Comparison of ENCODE assay signal across 1 cellular context in genomic region chr14:73136387-73137221, GRCh38.
A peak's percentile ranks its signal among the peaks of the same experiment; 100 is the strongest.
TF ChIP-seq lines count a peak whose summit lies in the region.

PSEN1 (plus strand) TSS chr14:73136507; CDS start chr14:73148020, 11,513 bp downstream.

TF ChIP-seq in HepG2, 621 proteins besides CTCF, POLR2A, EP300 and RAD21 (continued from another document and continues in another):
- TF ChIP-seq THAP9 (CRISPR knock-in tag; IDR thresholded peaks at IDR 0.05; ENCODE audit: borderline replicate concordance), result peak; percentile 22; the same call in 1 of the 2 replicates
- no peak for TF ChIP-seq PHF5A (CRISPR knock-in tag; IDR thresholded peaks at IDR 0.05; ENCODE audit: low read depth, unreplicated experiment)
- TF ChIP-seq, protein P1, sequence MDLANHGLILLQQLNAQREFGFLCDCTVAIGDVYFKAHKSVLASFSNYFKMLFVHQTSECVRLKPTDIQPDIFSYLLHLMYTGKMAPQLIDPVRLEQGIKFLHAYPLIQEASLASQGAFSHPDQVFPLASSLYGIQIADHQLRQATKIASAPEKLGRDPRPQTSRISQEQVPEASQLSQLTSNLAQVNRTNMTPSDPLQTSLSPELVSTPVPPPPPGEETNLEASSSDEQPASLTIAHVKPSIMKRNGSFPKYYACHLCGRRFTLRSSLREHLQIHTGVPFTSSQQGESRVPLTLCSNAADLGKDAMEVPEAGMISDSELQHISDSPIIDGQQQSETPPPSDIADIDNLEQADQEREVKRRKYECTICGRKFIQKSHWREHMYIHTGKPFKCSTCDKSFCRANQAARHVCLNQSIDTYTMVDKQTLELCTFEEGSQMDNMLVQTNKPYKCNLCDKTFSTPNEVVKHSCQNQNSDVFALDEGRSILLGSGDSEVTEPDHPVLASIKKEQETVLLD (CRISPR knock-in tag; IDR thresholded peaks at IDR 0.05; ENCODE audit: low read depth), result no peak
- TF ChIP-seq KLF12 (CRISPR knock-in tag; IDR thresholded peaks at IDR 0.05; ENCODE audit: borderline replicate concordance), result peak; percentile 86
- no peak for TF ChIP-seq ZNF577 (CRISPR knock-in tag; IDR thresholded peaks at IDR 0.05; ENCODE audit: borderline replicate concordance, low read depth)
- TF ChIP-seq NFE2 (CRISPR knock-in tag; IDR thresholded peaks at IDR 0.05), result no peak
- 0 out of 2 replicates have a peak, but pooled peaks have one; percentile 23 for TF ChIP-seq EED (CRISPR knock-in tag; IDR thresholded peaks at IDR 0.05)
- TF ChIP-seq KDM2A (CRISPR knock-in tag; IDR thresholded peaks at IDR 0.05; ENCODE audit: borderline replicate concordance, low read depth), result peak; percentile 96
- 0 out of 2 replicates have a peak, but pooled peaks have one; percentile 47 for TF ChIP-seq SSRP1 (CRISPR knock-in tag; IDR thresholded peaks at IDR 0.05)
- TF ChIP-seq, protein P2, sequence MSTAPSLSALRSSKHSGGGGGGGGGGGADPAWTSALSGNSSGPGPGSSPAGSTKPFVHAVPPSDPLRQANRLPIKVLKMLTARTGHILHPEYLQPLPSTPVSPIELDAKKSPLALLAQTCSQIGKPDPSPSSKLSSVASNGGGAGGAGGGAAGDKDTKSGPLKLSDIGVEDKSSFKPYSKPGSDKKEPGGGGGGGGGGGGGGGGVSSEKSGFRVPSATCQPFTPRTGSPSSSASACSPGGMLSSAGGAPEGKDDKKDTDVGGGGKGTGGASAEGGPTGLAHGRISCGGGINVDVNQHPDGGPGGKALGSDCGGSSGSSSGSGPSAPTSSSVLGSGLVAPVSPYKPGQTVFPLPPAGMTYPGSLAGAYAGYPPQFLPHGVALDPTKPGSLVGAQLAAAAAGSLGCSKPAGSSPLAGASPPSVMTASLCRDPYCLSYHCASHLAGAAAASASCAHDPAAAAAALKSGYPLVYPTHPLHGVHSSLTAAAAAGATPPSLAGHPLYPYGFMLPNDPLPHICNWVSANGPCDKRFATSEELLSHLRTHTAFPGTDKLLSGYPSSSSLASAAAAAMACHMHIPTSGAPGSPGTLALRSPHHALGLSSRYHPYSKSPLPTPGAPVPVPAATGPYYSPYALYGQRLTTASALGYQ (CRISPR knock-in tag; IDR thresholded peaks at IDR 0.05), result peak; percentile 79; the same call in 1 of the 2 replicates
- 0 out of 2 replicates have a peak, but pooled peaks have one; percentile 31 for TF ChIP-seq ISL2 (CRISPR knock-in tag; IDR thresholded peaks at IDR 0.05)
- TF ChIP-seq SIN3B (IDR thresholded peaks at IDR 0.05; ENCODE audit: low read length), result no peak
- TF ChIP-seq ZNF724P (CRISPR knock-in tag; IDR thresholded peaks at IDR 0.05; ENCODE audit: borderline replicate concordance), result peak; percentile 54; the same call in 1 of the 2 replicates
- 0 out of 2 replicates have a peak, but pooled peaks have one; percentile 21 for TF ChIP-seq ELF3 (CRISPR knock-in tag; IDR thresholded peaks at IDR 0.05)
- no peak for TF ChIP-seq NR2F6 (IDR thresholded peaks at IDR 0.05)
- TF ChIP-seq NR2F6 (CRISPR knock-in tag; IDR thresholded peaks at IDR 0.05), result no peak
- no peak for TF ChIP-seq BRD4 (CRISPR knock-in tag; IDR thresholded peaks at IDR 0.05)
- TF ChIP-seq SOX6 (IDR thresholded peaks at IDR 0.05), result no peak
- peak; percentile 15; the same call in 1 of the 2 replicates for TF ChIP-seq SOX6 (CRISPR knock-in tag; IDR thresholded peaks at IDR 0.05)
- TF ChIP-seq MTA1 (CRISPR knock-in tag; IDR thresholded peaks at IDR 0.05; ENCODE audit: borderline replicate concordance), result 0 out of 2 replicates have a peak, but pooled peaks have one; percentile 30
- TF ChIP-seq YEATS2 (CRISPR knock-in tag; IDR thresholded peaks at IDR 0.05; ENCODE audit: borderline replicate concordance), result peak; percentile 58; the same call in 1 of the 2 replicates
- peak; percentile 81 for TF ChIP-seq AGO2 (optimal IDR thresholded peaks at IDR 0.05; ENCODE audit: low read depth, low read length)
- TF ChIP-seq, protein P3, sequence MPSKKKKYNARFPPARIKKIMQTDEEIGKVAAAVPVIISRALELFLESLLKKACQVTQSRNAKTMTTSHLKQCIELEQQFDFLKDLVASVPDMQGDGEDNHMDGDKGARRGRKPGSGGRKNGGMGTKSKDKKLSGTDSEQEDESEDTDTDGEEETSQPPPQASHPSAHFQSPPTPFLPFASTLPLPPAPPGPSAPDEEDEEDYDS (CRISPR knock-in tag; IDR thresholded peaks at IDR 0.05), result peak; percentile 78
- peak; percentile 64; the same call in 1 of the 2 replicates for TF ChIP-seq ZMYM4 (CRISPR knock-in tag; IDR thresholded peaks at IDR 0.05)
- no peak for TF ChIP-seq FOXO1 (CRISPR knock-in tag; IDR thresholded peaks at IDR 0.05)
- 0 out of 2 replicates have a peak, but pooled peaks have one; percentile 19 for TF ChIP-seq ZNF614 (CRISPR knock-in tag; IDR thresholded peaks at IDR 0.05; ENCODE audit: borderline replicate concordance)
- peak; percentile 32; the same call in 1 of the 2 replicates for TF ChIP-seq SP5 (CRISPR knock-in tag; IDR thresholded peaks at IDR 0.05; ENCODE audit: borderline replicate concordance, low read depth)
- TF ChIP-seq ZNF788 (CRISPR knock-in tag; IDR thresholded peaks at IDR 0.05; ENCODE audit: borderline replicate concordance), result peak; percentile 49; the same call in 1 of the 2 replicates
- TF ChIP-seq ZFY (CRISPR knock-in tag; IDR thresholded peaks at IDR 0.05), result peak; percentile 86
- TF ChIP-seq ZNF276 (CRISPR knock-in tag; IDR thresholded peaks at IDR 0.05; ENCODE audit: low read depth), result no peak
- TF ChIP-seq CHD2 (IDR thresholded peaks at IDR 0.05; ENCODE audit: low read depth, low read length), result no peak
- TF ChIP-seq ZNF83 (CRISPR knock-in tag; IDR thresholded peaks at IDR 0.05; ENCODE audit: borderline replicate concordance), result no peak
- no peak; the same call in 1 of the 2 replicates for TF ChIP-seq ZNF790 (CRISPR knock-in tag; IDR thresholded peaks at IDR 0.05; ENCODE audit: borderline replicate concordance)
- TF ChIP-seq, protein P4, sequence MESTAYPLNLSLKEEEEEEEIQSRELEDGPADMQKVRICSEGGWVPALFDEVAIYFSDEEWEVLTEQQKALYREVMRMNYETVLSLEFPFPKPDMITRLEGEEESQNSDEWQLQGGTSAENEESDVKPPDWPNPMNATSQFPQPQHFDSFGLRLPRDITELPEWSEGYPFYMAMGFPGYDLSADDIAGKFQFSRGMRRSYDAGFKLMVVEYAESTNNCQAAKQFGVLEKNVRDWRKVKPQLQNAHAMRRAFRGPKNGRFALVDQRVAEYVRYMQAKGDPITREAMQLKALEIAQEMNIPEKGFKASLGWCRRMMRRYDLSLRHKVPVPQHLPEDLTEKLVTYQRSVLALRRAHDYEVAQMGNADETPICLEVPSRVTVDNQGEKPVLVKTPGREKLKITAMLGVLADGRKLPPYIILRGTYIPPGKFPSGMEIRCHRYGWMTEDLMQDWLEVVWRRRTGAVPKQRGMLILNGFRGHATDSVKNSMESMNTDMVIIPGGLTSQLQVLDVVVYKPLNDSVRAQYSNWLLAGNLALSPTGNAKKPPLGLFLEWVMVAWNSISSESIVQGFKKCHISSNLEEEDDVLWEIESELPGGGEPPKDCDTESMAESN (CRISPR knock-in tag; conservative IDR thresholded peaks at IDR 0.05), result no peak
- no peak for TF ChIP-seq KDM6A (CRISPR knock-in tag; IDR thresholded peaks at IDR 0.05; ENCODE audit: low read depth)
- 0 out of 2 replicates have a peak, but pooled peaks have one; percentile 11 for TF ChIP-seq ZNF362 (CRISPR knock-in tag; IDR thresholded peaks at IDR 0.05; ENCODE audit: borderline replicate concordance)
- TF ChIP-seq, protein P5, sequence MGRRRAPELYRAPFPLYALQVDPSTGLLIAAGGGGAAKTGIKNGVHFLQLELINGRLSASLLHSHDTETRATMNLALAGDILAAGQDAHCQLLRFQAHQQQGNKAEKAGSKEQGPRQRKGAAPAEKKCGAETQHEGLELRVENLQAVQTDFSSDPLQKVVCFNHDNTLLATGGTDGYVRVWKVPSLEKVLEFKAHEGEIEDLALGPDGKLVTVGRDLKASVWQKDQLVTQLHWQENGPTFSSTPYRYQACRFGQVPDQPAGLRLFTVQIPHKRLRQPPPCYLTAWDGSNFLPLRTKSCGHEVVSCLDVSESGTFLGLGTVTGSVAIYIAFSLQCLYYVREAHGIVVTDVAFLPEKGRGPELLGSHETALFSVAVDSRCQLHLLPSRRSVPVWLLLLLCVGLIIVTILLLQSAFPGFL (CRISPR knock-in tag; IDR thresholded peaks at IDR 0.05), result no peak
- TF ChIP-seq, protein P6, sequence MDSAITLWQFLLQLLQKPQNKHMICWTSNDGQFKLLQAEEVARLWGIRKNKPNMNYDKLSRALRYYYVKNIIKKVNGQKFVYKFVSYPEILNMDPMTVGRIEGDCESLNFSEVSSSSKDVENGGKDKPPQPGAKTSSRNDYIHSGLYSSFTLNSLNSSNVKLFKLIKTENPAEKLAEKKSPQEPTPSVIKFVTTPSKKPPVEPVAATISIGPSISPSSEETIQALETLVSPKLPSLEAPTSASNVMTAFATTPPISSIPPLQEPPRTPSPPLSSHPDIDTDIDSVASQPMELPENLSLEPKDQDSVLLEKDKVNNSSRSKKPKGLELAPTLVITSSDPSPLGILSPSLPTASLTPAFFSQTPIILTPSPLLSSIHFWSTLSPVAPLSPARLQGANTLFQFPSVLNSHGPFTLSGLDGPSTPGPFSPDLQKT (CRISPR knock-in tag; IDR thresholded peaks at IDR 0.05; ENCODE audit: borderline replicate concordance), result no peak
- TF ChIP-seq ETV5 (CRISPR knock-in tag; IDR thresholded peaks at IDR 0.05; ENCODE audit: borderline replicate concordance), result peak; percentile 58; the same call in 1 of the 2 replicates
- TF ChIP-seq CREM (IDR thresholded peaks at IDR 0.05), result peak; percentile 86
- no peak for TF ChIP-seq CREM (CRISPR knock-in tag; IDR thresholded peaks at IDR 0.05)
- peak; percentile 83 for TF ChIP-seq FOXK1 (CRISPR knock-in tag; IDR thresholded peaks at IDR 0.05; ENCODE audit: borderline replicate concordance, low read depth)
- no peak for TF ChIP-seq ZNF317 (CRISPR knock-in tag; IDR thresholded peaks at IDR 0.05)
- peak; percentile 22; the same call in 1 of the 2 replicates for TF ChIP-seq ZNF580 (CRISPR knock-in tag; IDR thresholded peaks at IDR 0.05; ENCODE audit: borderline replicate concordance, low read depth)
- TF ChIP-seq TSC22D2 (CRISPR knock-in tag; IDR thresholded peaks at IDR 0.05; ENCODE audit: borderline replicate concordance), result peak; percentile 19; the same call in 1 of the 2 replicates
- TF ChIP-seq CBX5 (CRISPR knock-in tag; IDR thresholded peaks at IDR 0.05; ENCODE audit: borderline replicate concordance), result no peak
- TF ChIP-seq MTF1 (CRISPR knock-in tag; IDR thresholded peaks at IDR 0.05), result no peak
- no peak for TF ChIP-seq ZNF414 (CRISPR knock-in tag; IDR thresholded peaks at IDR 0.05)
- no peak for TF ChIP-seq DNMT3B (CRISPR knock-in tag; conservative IDR thresholded peaks at IDR 0.05)
- TF ChIP-seq ZNF253 (CRISPR knock-in tag; IDR thresholded peaks at IDR 0.05; ENCODE audit: borderline replicate concordance), result no peak
- TF ChIP-seq ZNF75D (CRISPR knock-in tag; IDR thresholded peaks at IDR 0.05; ENCODE audit: borderline replicate concordance), result no peak
- TF ChIP-seq NR2C2 (CRISPR knock-in tag; IDR thresholded peaks at IDR 0.05; ENCODE audit: borderline replicate concordance), result peak; percentile 96
- peak; percentile 76; the same call in 1 of the 2 replicates for TF ChIP-seq ZIK1 (CRISPR knock-in tag; IDR thresholded peaks at IDR 0.05; ENCODE audit: borderline replicate concordance, low read depth)
- TF ChIP-seq ATAD3A (CRISPR knock-in tag; IDR thresholded peaks at IDR 0.05), result no peak
- TF ChIP-seq SPEN (CRISPR knock-in tag; IDR thresholded peaks at IDR 0.05; ENCODE audit: low read depth), result peak; percentile 35; the same call in 1 of the 2 replicates
- no peak for TF ChIP-seq ZNF136 (CRISPR knock-in tag; IDR thresholded peaks at IDR 0.05; ENCODE audit: low read depth)
